In genomic region chr5:59125961-59126360, GRCh38 we compare ENCODE assay signal across 12 cellular contexts.
DNase-seq lines count a peak whose midpoint lies in the region; ATAC-seq and TF ChIP-seq lines count a peak whose summit lies in the region.
"Had no signal": no experiment of that assay in that cellular context is flagged by ENCODE, and none has a peak within 500 bp of the region (broad histone marks: within the 10 kb centered on the region; RNA-seq: fewer than 3 reads in every experiment).

No MANE protein-coding gene starts in this region.

- no peak for TF ChIP-seq POLR2A in transverse colon (IDR thresholded peaks at IDR 0.05)

- 57 to 60% methylated on average over 2 of the region's 2 CpGs for WGBS in transverse colon (ENCODE audit: low coverage in 1 of 2), 2 donors

- H3K36me3 Mint-ChIP-seq in naive thymus-derived CD4-positive, alpha-beta T cell, result peaks cover 0 to 9% (median 0%) of the 10 kb centered on the region in 5 donors
- H3K36me3 Mint-ChIP-seq: immature natural killer cell had no signal

- no peaks in the 10 kb centered on the region for H3K9me3 ChIP-seq in effector memory CD4-positive, alpha-beta T cell (ENCODE audit: control insufficient read depth, low read length)
- no peaks in the 10 kb centered on the region for H3K9me3 ChIP-seq in naive thymus-derived CD4-positive, alpha-beta T cell (ENCODE audit: control insufficient read depth in 2 of 3, low read length in 3 of 3)
- H3K9me3 ChIP-seq in transverse colon, result no peaks in the 10 kb centered on the region

- no peak for TF ChIP-seq CTCF in transverse colon (IDR thresholded peaks at IDR 0.05)

- TF ChIP-seq EP300 in transverse colon (IDR thresholded peaks at IDR 0.05; ENCODE audit: low read depth), result no peak

- peak overlapping the region; percentile 2 for H3K4me3 ChIP-seq in effector memory CD4-positive, alpha-beta T cell (ENCODE audit: insufficient read depth, low read depth, low read length, poor library complexity, severe bottlenecking)
- H3K4me3 ChIP-seq in naive thymus-derived CD4-positive, alpha-beta T cell (ENCODE audit: low read length), result peak overlapping the region; percentile 46
- no peak overlapping the region for H3K4me3 ChIP-seq in transverse colon

- no peak overlapping the region for H3K27ac Mint-ChIP-seq in naive thymus-derived CD4-positive, alpha-beta T cell
- H3K27ac Mint-ChIP-seq: immature natural killer cell had no signal

- POLR2A ChIA-PET in naive thymus-derived CD4-positive, alpha-beta T cell (lab: Charles Lee), result interaction anchor here (3.4 to 3.6 kb wide), 3 partner anchors 48 to 90 kb away, joined by 26 to 47 read pairs (median 45); no protein-coding TSS in a partner anchor

- peaks cover 0 to 10% (median 2%) of the 10 kb centered on the region in 7 donors for H3K4me1 Mint-ChIP-seq in naive thymus-derived CD4-positive, alpha-beta T cell
- H3K4me1 Mint-ChIP-seq: immature natural killer cell had no signal

- in situ Hi-C loops in transverse colon (cut with MboI; ENCODE audit: low pct_ligation_motif_present in 1 of 4, low pct_unique_long_range_greater_than_20kb in 1 of 4, low sequenced_read_pairs in 3 of 4), result no loop called here

- H3K4me1 ChIP-seq in effector memory CD4-positive, alpha-beta T cell (ENCODE audit: control insufficient read depth, insufficient read depth, low read length, poor library complexity, severe bottlenecking), result peaks cover 45% of the 10 kb centered on the region
- peaks cover 53 to 56% of the 10 kb centered on the region in 2 donors for H3K4me1 ChIP-seq in naive thymus-derived CD4-positive, alpha-beta T cell (ENCODE audit: control insufficient read depth in 2 of 2, insufficient read depth in 2 of 2, low read length in 2 of 2)
- H3K4me1 ChIP-seq in transverse colon, result peaks cover 18 to 51% (median 22%) of the 10 kb centered on the region in 4 donors

- peaks cover 0 to 4% (median 0%) of the 10 kb centered on the region in 11 donors for H3K9me3 Mint-ChIP-seq in naive thymus-derived CD4-positive, alpha-beta T cell
- H3K9me3 Mint-ChIP-seq: immature natural killer cell had no signal

- no peak overlapping the region for H3K4me3 Mint-ChIP-seq in naive thymus-derived CD4-positive, alpha-beta T cell
- H3K4me3 Mint-ChIP-seq: immature natural killer cell had no signal

- no peaks in the 10 kb centered on the region for H3K27me3 Mint-ChIP-seq in naive thymus-derived CD4-positive, alpha-beta T cell

- ATAC-seq in naive thymus-derived CD4-positive, alpha-beta T cell, result no peak
- ATAC-seq in GM18907 (IDR thresholded peaks at IDR 0.05; ENCODE audit: unreplicated experiment), result no peak

- DNase-seq in DMS53 (lab: John Stamatoyannopoulos, UW), result peak; percentile 19
- no peak for DNase-seq in DMS53 treated with DMSO at 0.1 percent for 48 hours (lab: John Stamatoyannopoulos, UW; ENCODE audit: unreplicated experiment)
- DNase-seq in effector memory CD4-positive, alpha-beta T cell, result no peak
- DNase-seq in naive thymus-derived CD4-positive, alpha-beta T cell, result no peak
- no peak for DNase-seq in transverse colon
- DNase-seq in SIG-M5 treated with dmso at 0.1 percent for 504 hours (lab: John Stamatoyannopoulos, UW; ENCODE audit: unreplicated experiment), result no peak
- no peak for DNase-seq in A172 (ENCODE audit: low spot score)
- DNase-seq: DND-41, occipital lobe had no signal

- no peaks in the 10 kb centered on the region for H3K27me3 ChIP-seq in effector memory CD4-positive, alpha-beta T cell (replicated peaks; ENCODE audit: control insufficient read depth, insufficient read depth, low read length, poor library complexity, severe bottlenecking)
- H3K27me3 ChIP-seq in naive thymus-derived CD4-positive, alpha-beta T cell (ENCODE audit: control insufficient read depth in 2 of 2, insufficient read depth in 2 of 2, low read length in 2 of 2), result no peaks in the 10 kb centered on the region
- no peaks in the 10 kb centered on the region for H3K27me3 ChIP-seq in transverse colon

- CTCF ChIA-PET in naive thymus-derived CD4-positive, alpha-beta T cell (lab: Charles Lee), result interaction anchor here (2.8 kb wide), 1 partner anchor 48 kb away, joined by 24 read pairs; no protein-coding TSS in a partner anchor

- H3K27ac ChIP-seq in effector memory CD4-positive, alpha-beta T cell (ENCODE audit: insufficient read depth, low read length, poor library complexity, severe bottlenecking), result peak overlapping the region; percentile 82
- H3K27ac ChIP-seq in naive thymus-derived CD4-positive, alpha-beta T cell (ENCODE audit: low read depth, low read length), result peak overlapping the region; percentile 84
- H3K27ac ChIP-seq in transverse colon, result peak overlapping the region; percentile 83 to 87 (median 87)
- H3K27ac ChIP-seq: 22Rv1 had no signal

- intact Hi-C loops in naive thymus-derived CD4-positive, alpha-beta T cell (cut with micrococcal nuclease), result loop anchor here (2.0 to 10.0 kb wide), 5 partner anchors 21 to 1953 kb away; partner anchors contain the start of gene PLK2 (in 1 of the 2)
- intact Hi-C loops in transverse colon (cut with DNase I; ENCODE audit: low total_unique reads), result loop anchor here (2.0 kb wide), 1 partner anchor 87 kb away; no protein-coding TSS in a partner anchor

- H3K36me3 ChIP-seq in effector memory CD4-positive, alpha-beta T cell (ENCODE audit: control insufficient read depth, insufficient read depth, low read length), result no peaks in the 10 kb centered on the region
- H3K36me3 ChIP-seq in naive thymus-derived CD4-positive, alpha-beta T cell (ENCODE audit: control insufficient read depth in 2 of 3, insufficient read depth in 3 of 3, low read length in 3 of 3), result no peaks in the 10 kb centered on the region
- no peaks in the 10 kb centered on the region for H3K36me3 ChIP-seq in transverse colon

Comparison
In these comparisons a context has a peak if more than half of its experiments do, and no peak if none do; other contexts are left out.
1. H3K4me3 ChIP-seq: peak in effector memory CD4-positive, alpha-beta T cell (single experiment) and naive thymus-derived CD4-positive, alpha-beta T cell (single experiment); none in transverse colon (0 of 4).
2. Peak in every context shown above with its lines, with median percentiles within 50 percentile points of each other: H3K27ac ChIP-seq.